10 cellular contexts compared by ENCODE assay signal in genomic region chr10:75021851-75022250, GRCh38.
DNase-seq lines count a peak whose midpoint lies in the region; ATAC-seq and TF ChIP-seq lines count a peak whose summit lies in the region.
"Had no signal": no experiment of that assay in that cellular context is flagged by ENCODE, and none has a peak within 500 bp of the region (broad histone marks: within the 10 kb centered on the region; RNA-seq: fewer than 3 reads in every experiment).

No MANE protein-coding gene starts in this region.

- no peak for TF ChIP-seq POLR2A in thyroid gland (IDR thresholded peaks at IDR 0.05)

- H3K4me3 Mint-ChIP-seq in GM23338 = no peak overlapping the region
- H3K4me3 Mint-ChIP-seq: naive B cell had no signal

- ATAC-seq in GM23338 (no peak), left colon (peak; percentile 87)

- H3K4me2 ChIP-seq in BLaER1 treated with 17β-estradiol and CSF1 and Interleukin-3, amounts not matched to agents 10 nM and 100 nM = peak overlapping the region; percentile 9 to 87 (median 56); a peak in 21 of 22 replicates
- H3K4me2 ChIP-seq in GM23338 = no peak overlapping the region

- peaks cover 2% of the 10 kb centered on the region for H3K27me3 Mint-ChIP-seq in GM23338 (ENCODE audit: insufficient read depth, low read depth, poor library complexity)
- H3K27me3 Mint-ChIP-seq: naive B cell had no signal

- intact Hi-C loops in left colon (cut with DNase I, micrococcal nuclease) (loop anchor here in 1 of 2 donors (5.0 kb wide), 1 partner anchor 755 kb away; no protein-coding TSS in a partner anchor), thyroid gland (cut with DNase I) (no loop called here), ascending aorta (cut with DNase I) (no loop called here)

- DNase-seq in GM23338 (ENCODE audit: low spot score) (no peak), NCI-H510A treated with DMSO at 0.1 percent for 48 hours (lab: John Stamatoyannopoulos, UW) (peak; percentile 90), left colon (peak in 1 of 2 donors; percentile 31), HT-29 (ENCODE audit: low spot score) (no peak), thyroid gland (no peak), OCI-M2 (lab: John Stamatoyannopoulos, UW; ENCODE audit: unreplicated experiment) (no peak), ascending aorta (ENCODE audit: low spot score in 2 of 2) (no peak)

- no peaks in the 10 kb centered on the region for H3K9me3 ChIP-seq in BLaER1 treated with 17β-estradiol and CSF1 and Interleukin-3, amounts not matched to agents 10 nM and 100 nM (replicated peaks in 1 of 11)
- H3K9me3 ChIP-seq in thyroid gland = no peaks in the 10 kb centered on the region
- H3K9me3 ChIP-seq in ascending aorta = no peaks in the 10 kb centered on the region
- H3K9me3 ChIP-seq: breast epithelium had no signal

- H3F3A ChIP-seq in GM23338 (replicated peaks; ENCODE audit: low read depth) = no peaks in the 10 kb centered on the region

- TF ChIP-seq CTCF in GM23338 (conservative IDR thresholded peaks at IDR 0.05; ENCODE audit: low read depth in 2 of 2) = no peak
- TF ChIP-seq CTCF in thyroid gland (IDR thresholded peaks at IDR 0.05) = no peak
- TF ChIP-seq CTCF in ascending aorta (IDR thresholded peaks at IDR 0.05) = no peak

- H3K4me1 Mint-ChIP-seq in GM23338 = peaks cover 14% of the 10 kb centered on the region

- H3K4me1 ChIP-seq in BLaER1 treated with 17β-estradiol and CSF1 and Interleukin-3, amounts not matched to agents 10 nM and 100 nM = peaks cover 18 to 43% (median 32%) of the 10 kb centered on the region in 10 experiments
- H3K4me1 ChIP-seq in GM23338 (ENCODE audit: insufficient read depth) (no peaks in the 10 kb centered on the region), thyroid gland (no peaks in the 10 kb centered on the region), ascending aorta (no peaks in the 10 kb centered on the region)
- H3K4me1 ChIP-seq: breast epithelium had no signal

- peaks cover 48 to 81% (median 65%) of the 10 kb centered on the region in 11 experiments for H3K36me3 ChIP-seq in BLaER1 treated with 17β-estradiol and CSF1 and Interleukin-3, amounts not matched to agents 10 nM and 100 nM
- peaks cover 7% of the 10 kb centered on the region for H3K36me3 ChIP-seq in GM23338 (ENCODE audit: insufficient read depth)
- H3K36me3 ChIP-seq in thyroid gland = peaks cover 4 to 17% of the 10 kb centered on the region in 2 donors
- peaks cover 25 to 61% of the 10 kb centered on the region in 2 donors for H3K36me3 ChIP-seq in ascending aorta
- H3K36me3 ChIP-seq: breast epithelium had no signal

- peak overlapping the region in 4 of 11 experiments; percentile 32 to 48 (median 40); a peak in 5 of 22 replicates for H3K9ac ChIP-seq in BLaER1 treated with 17β-estradiol and CSF1 and Interleukin-3, amounts not matched to agents 10 nM and 100 nM

- H3K9me3 Mint-ChIP-seq in GM23338 = no peaks in the 10 kb centered on the region
- H3K9me3 Mint-ChIP-seq: naive B cell had no signal

- no peaks in the 10 kb centered on the region for H3K27me3 ChIP-seq in BLaER1 treated with 17β-estradiol and CSF1 and Interleukin-3, amounts not matched to agents 10 nM and 100 nM
- no peaks in the 10 kb centered on the region for H3K27me3 ChIP-seq in GM23338 (ENCODE audit: insufficient read depth)
- H3K27me3 ChIP-seq in thyroid gland = no peaks in the 10 kb centered on the region
- no peaks in the 10 kb centered on the region for H3K27me3 ChIP-seq in ascending aorta
- H3K27me3 ChIP-seq: breast epithelium had no signal

- H3K27ac ChIP-seq in BLaER1 treated with 17β-estradiol and CSF1 and Interleukin-3, amounts not matched to agents 10 nM and 100 nM = peak overlapping the region in 1 of 11 experiments; percentile 11; a peak in 3 of 22 replicates
- H3K27ac ChIP-seq in GM23338 (ENCODE audit: low read depth) = peak overlapping the region; percentile 74; the same call in 1 of the 2 replicates
- no peak overlapping the region for H3K27ac ChIP-seq in thyroid gland
- no peak overlapping the region for H3K27ac ChIP-seq in ascending aorta
- H3K27ac ChIP-seq: breast epithelium had no signal

- H2AFZ ChIP-seq in GM23338 = no peak overlapping the region

- no peaks in the 10 kb centered on the region for H3K79me2 ChIP-seq in GM23338 (replicated peaks; ENCODE audit: insufficient read depth)

- H4K20me1 ChIP-seq in BLaER1 treated with 17β-estradiol and CSF1 and Interleukin-3, amounts not matched to agents 10 nM and 100 nM = peaks cover 0 to 6% (median 0%) of the 10 kb centered on the region in 11 experiments; a peak in 1 of 22 replicates
- H4K20me1 ChIP-seq in GM23338 (replicated peaks; ENCODE audit: insufficient read depth) = no peaks in the 10 kb centered on the region

- H3K36me3 Mint-ChIP-seq in GM23338 (ENCODE audit: low read depth) = peaks cover 25% of the 10 kb centered on the region

- no peaks in the 10 kb centered on the region for H3K9me2 ChIP-seq in GM23338 (ENCODE audit: insufficient read depth)

- 70 to 77% methylated on average over 7 of the region's 7 CpGs for WGBS in thyroid gland, 2 donors

- H3K27ac Mint-ChIP-seq in GM23338 = no peak overlapping the region

- H3K4me3 ChIP-seq in BLaER1 treated with 17β-estradiol and CSF1 and Interleukin-3, amounts not matched to agents 10 nM and 100 nM = 0 out of 20 replicates have a peak overlapping the region, but pooled peaks of 1 of the 10 experiments have one; percentile 7
- H3K4me3 ChIP-seq in GM23338 (no peak overlapping the region), thyroid gland (replicated peaks in 1 of 3) (no peak overlapping the region), ascending aorta (no peak overlapping the region)
- H3K4me3 ChIP-seq: breast epithelium had no signal

TF ChIP-seq in GM23338, 12 proteins besides CTCF, POLR2A, EP300 and RAD21 (continues in another document):
- TF ChIP-seq, protein P1, sequence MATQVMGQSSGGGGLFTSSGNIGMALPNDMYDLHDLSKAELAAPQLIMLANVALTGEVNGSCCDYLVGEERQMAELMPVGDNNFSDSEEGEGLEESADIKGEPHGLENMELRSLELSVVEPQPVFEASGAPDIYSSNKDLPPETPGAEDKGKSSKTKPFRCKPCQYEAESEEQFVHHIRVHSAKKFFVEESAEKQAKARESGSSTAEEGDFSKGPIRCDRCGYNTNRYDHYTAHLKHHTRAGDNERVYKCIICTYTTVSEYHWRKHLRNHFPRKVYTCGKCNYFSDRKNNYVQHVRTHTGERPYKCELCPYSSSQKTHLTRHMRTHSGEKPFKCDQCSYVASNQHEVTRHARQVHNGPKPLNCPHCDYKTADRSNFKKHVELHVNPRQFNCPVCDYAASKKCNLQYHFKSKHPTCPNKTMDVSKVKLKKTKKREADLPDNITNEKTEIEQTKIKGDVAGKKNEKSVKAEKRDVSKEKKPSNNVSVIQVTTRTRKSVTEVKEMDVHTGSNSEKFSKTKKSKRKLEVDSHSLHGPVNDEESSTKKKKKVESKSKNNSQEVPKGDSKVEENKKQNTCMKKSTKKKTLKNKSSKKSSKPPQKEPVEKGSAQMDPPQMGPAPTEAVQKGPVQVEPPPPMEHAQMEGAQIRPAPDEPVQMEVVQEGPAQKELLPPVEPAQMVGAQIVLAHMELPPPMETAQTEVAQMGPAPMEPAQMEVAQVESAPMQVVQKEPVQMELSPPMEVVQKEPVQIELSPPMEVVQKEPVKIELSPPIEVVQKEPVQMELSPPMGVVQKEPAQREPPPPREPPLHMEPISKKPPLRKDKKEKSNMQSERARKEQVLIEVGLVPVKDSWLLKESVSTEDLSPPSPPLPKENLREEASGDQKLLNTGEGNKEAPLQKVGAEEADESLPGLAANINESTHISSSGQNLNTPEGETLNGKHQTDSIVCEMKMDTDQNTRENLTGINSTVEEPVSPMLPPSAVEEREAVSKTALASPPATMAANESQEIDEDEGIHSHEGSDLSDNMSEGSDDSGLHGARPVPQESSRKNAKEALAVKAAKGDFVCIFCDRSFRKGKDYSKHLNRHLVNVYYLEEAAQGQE (IDR thresholded peaks at IDR 0.05; ENCODE audit: unreplicated experiment) = no peak
- no peak for TF ChIP-seq CREB1 (CRISPR knock-in tag; IDR thresholded peaks at IDR 0.05; ENCODE audit: low read depth)
